ENCODE assay signal across 8 cellular contexts in genomic region chrX:103817502-103817901, GRCh38. TPM values are rescaled to one million over a fixed set of nuclear protein-coding genes. Genes with fewer than 3 reads are reported as not detected.
DNase-seq lines count a peak whose midpoint lies in the region; ATAC-seq and TF ChIP-seq lines count a peak whose summit lies in the region.

No MANE protein-coding gene starts in this region.

- no peaks in the 10 kb centered on the region for H3K36me3 ChIP-seq in fibroblast of lung (ENCODE audit: control insufficient read depth, insufficient read depth, low read length)

- no peak overlapping the region for H3K27ac ChIP-seq in fibroblast of lung (ENCODE audit: insufficient read depth, low read length)

- H3K36me3 Mint-ChIP-seq in progenitor cell of endocrine pancreas (ENCODE audit: insufficient read depth) = no peaks in the 10 kb centered on the region
- H3K36me3 Mint-ChIP-seq in T-helper 2 cell treated with Interferon-gamma antibody and Interleukin-4, amounts not matched to agents 5 μg/mL and 100 μg/mL, for 36 hours (ENCODE audit: low read depth) = no peaks in the 10 kb centered on the region

- no peak overlapping the region for H3K4me3 ChIP-seq in fibroblast of lung (replicated peaks in 1 of 4; ENCODE audit: control extremely low read depth in 1 of 4, insufficient read depth in 1 of 4, low read depth in 3 of 4, low read length in 4 of 4)

- peak; percentile 2 for DNase-seq in AG09319 (ENCODE audit: extremely low read depth, low read depth)
- peak; percentile 14 for DNase-seq in GM10248 (ENCODE audit: extremely low spot score)
- peak; percentile 35 for DNase-seq in LoVo (ENCODE audit: low spot score)
- DNase-seq in SKM-1 (lab: John Stamatoyannopoulos, UW; ENCODE audit: unreplicated experiment) = peak; percentile 1
- DNase-seq in fibroblast of lung (ENCODE audit: low read depth in 2 of 2) = peak in 1 of 2 donors; percentile 60
- no peak for DNase-seq in progenitor cell of endocrine pancreas (ENCODE audit: low spot score, unreplicated experiment)
- no peak for DNase-seq in T-helper 2 cell treated with Interferon-gamma antibody and Interleukin-4, amounts not matched to agents 5 μg/mL and 100 μg/mL, for 36 hours (ENCODE audit: low spot score)

- peaks cover 4% of the 10 kb centered on the region for H3K27me3 Mint-ChIP-seq in progenitor cell of endocrine pancreas
- peaks cover 15% of the 10 kb centered on the region for H3K27me3 Mint-ChIP-seq in T-helper 2 cell treated with Interferon-gamma antibody and Interleukin-4, amounts not matched to agents 5 μg/mL and 100 μg/mL, for 36 hours (ENCODE audit: low read depth)

- TF ChIP-seq CTCF in AG09319 (IDR thresholded peaks at IDR 0.05; ENCODE audit: low read depth, low read length) = peak; percentile 56
- peak; percentile 35 for TF ChIP-seq CTCF in GM10248 (IDR thresholded peaks at IDR 0.05; ENCODE audit: control extremely low read depth, extremely low read depth, low read depth, missing control alignments)
- TF ChIP-seq CTCF in fibroblast of lung (conservative IDR thresholded peaks at IDR 0.05 in 1 of 2, IDR thresholded peaks at IDR 0.05 in 1 of 2; ENCODE audit: low read depth in 1 of 2, low read length in 2 of 2) = peak; percentile 35 to 46
- TF ChIP-seq CTCF in progenitor cell of endocrine pancreas (IDR thresholded peaks at IDR 0.05; ENCODE audit: unreplicated experiment) = peak; percentile 79

- POLR2A ChIA-PET in GM10248 (lab: Yijun Ruan, JAX) = no interaction called here

- no peak for ATAC-seq in HG02623 (IDR thresholded peaks at IDR 0.05; ENCODE audit: unreplicated experiment)

- no peaks in the 10 kb centered on the region for H3K9me3 Mint-ChIP-seq in progenitor cell of endocrine pancreas (ENCODE audit: low read depth)
- no peaks in the 10 kb centered on the region for H3K9me3 Mint-ChIP-seq in T-helper 2 cell treated with Interferon-gamma antibody and Interleukin-4, amounts not matched to agents 5 μg/mL and 100 μg/mL, for 36 hours

- CTCF ChIA-PET in GM10248 (lab: Yijun Ruan, JAX) = interaction anchor here (0.7 to 1.2 kb wide), 3 partner anchors 11 to 283 kb away, joined by 3 read pairs; no protein-coding TSS in a partner anchor

- H3K4me1 Mint-ChIP-seq in progenitor cell of endocrine pancreas (ENCODE audit: low read depth) = peaks cover 8% of the 10 kb centered on the region
- H3K4me1 Mint-ChIP-seq in T-helper 2 cell treated with Interferon-gamma antibody and Interleukin-4, amounts not matched to agents 5 μg/mL and 100 μg/mL, for 36 hours (ENCODE audit: low read depth) = peaks cover 6% of the 10 kb centered on the region

- H3K4me3 Mint-ChIP-seq in progenitor cell of endocrine pancreas (ENCODE audit: low read depth) = no peak overlapping the region
- H3K4me3 Mint-ChIP-seq in T-helper 2 cell treated with Interferon-gamma antibody and Interleukin-4, amounts not matched to agents 5 μg/mL and 100 μg/mL, for 36 hours = no peak overlapping the region

- no peaks in the 10 kb centered on the region for H4K20me1 ChIP-seq in fibroblast of lung (ENCODE audit: control insufficient read depth, extremely low read depth, insufficient read depth, low read length)

- H3K9me3 ChIP-seq in fibroblast of lung (ENCODE audit: control insufficient read depth, insufficient read depth, low read depth, low read length) = no peaks in the 10 kb centered on the region

- H3K27ac Mint-ChIP-seq in progenitor cell of endocrine pancreas = no peak overlapping the region
- no peak overlapping the region for H3K27ac Mint-ChIP-seq in T-helper 2 cell treated with Interferon-gamma antibody and Interleukin-4, amounts not matched to agents 5 μg/mL and 100 μg/mL, for 36 hours

- no peaks in the 10 kb centered on the region for H3K4me1 ChIP-seq in fibroblast of lung (ENCODE audit: control insufficient read depth, extremely low read depth, insufficient read depth, low read length)

- no peak overlapping the region for H2AFZ ChIP-seq in fibroblast of lung (ENCODE audit: low read length)

- H3K9ac ChIP-seq in fibroblast of lung (ENCODE audit: insufficient read depth, low read length) = no peak overlapping the region

- H3K27me3 ChIP-seq in fibroblast of lung (ENCODE audit: control insufficient read depth, insufficient read depth, low read length) = no peaks in the 10 kb centered on the region

- H3K4me2 ChIP-seq in fibroblast of lung (ENCODE audit: extremely low read depth, insufficient read depth, low read length) = no peak overlapping the region

- H3K79me2 ChIP-seq in fibroblast of lung (ENCODE audit: control insufficient read depth, insufficient read depth, low read length) = no peaks in the 10 kb centered on the region

RNA-seq across cellular contexts. Expression of gene RAB9B, which starts 14.6 kb away (rescaled TPM):
- 0.50 and 0.77 TPM in 2 replicates for total RNA-seq in fibroblast of lung
- 0.47 and 0.90 TPM in 2 replicates for polyA plus RNA-seq in fibroblast of lung
- polyA plus RNA-seq in fibroblast of lung (2012) = 0.32 and 0.47 TPM in 2 replicates
- polyA minus RNA-seq in fibroblast of lung (ENCODE audit: low replicate concordance) = 0.07 TPM in 1 of 2 replicates, not detected in the other
- total RNA-seq in progenitor cell of endocrine pancreas = 2.4 and 2.8 TPM in 2 replicates

RNA-seq across cellular contexts. Expression of gene PLP1, which starts 40.9 kb away (rescaled TPM):
- 0.17 TPM in 1 of 2 replicates, not detected in the other for total RNA-seq in fibroblast of lung
- 0.12 and 0.17 TPM in 2 replicates for polyA plus RNA-seq in fibroblast of lung
- 0.14 TPM in 1 of 2 replicates, not detected in the other for polyA plus RNA-seq in fibroblast of lung (2012)
- 0.12 TPM in 1 of 2 replicates, not detected in the other for polyA minus RNA-seq in fibroblast of lung (ENCODE audit: low replicate concordance)
- total RNA-seq in progenitor cell of endocrine pancreas = 0.46 and 0.95 TPM in 2 replicates

Comparison
In these comparisons a context has a peak if more than half of its experiments do, and no peak if none do; other contexts are left out.
1. DNase-seq: peak in AG09319 (single experiment), GM10248 (single experiment), LoVo (single experiment) and SKM-1 (single experiment); none in progenitor cell of endocrine pancreas (single experiment) and T-helper 2 cell treated with Interferon-gamma antibody and Interleukin-4, amounts not matched to agents 5 μg/mL and 100 μg/mL, for 36 hours (single experiment).
2. Peak in every context shown above with its lines, with median percentiles within 50 percentile points of each other: CTCF ChIP-seq.